In genomic region chr5:128537999-128538248, GRCh38 we compare ENCODE assay signal across 9 cellular contexts. TPM values are rescaled to one million over a fixed set of nuclear protein-coding genes. Genes with fewer than 3 reads are reported as not detected.
DNase-seq lines count a peak whose midpoint lies in the region; ATAC-seq and TF ChIP-seq lines count a peak whose summit lies in the region.
"Had no signal": no experiment of that assay in that cellular context is flagged by ENCODE, and none has a peak within 500 bp of the region (broad histone marks: within the 10 kb centered on the region; RNA-seq: fewer than 3 reads in every experiment).

Gene FBN2 (minus strand): TSS chr5:128538245. CDS start chr5:128537603, 642 bp downstream.

- no peaks in the 10 kb centered on the region for H3K9me2 ChIP-seq in Karpas-422 (replicated peaks; ENCODE audit: insufficient read depth, low read length)

- H3K4me1 ChIP-seq in ascending aorta = peaks cover 6% of the 10 kb centered on the region in 2 donors
- H3K4me1 ChIP-seq in iPS-15b (ENCODE audit: control insufficient read depth, insufficient read depth, low read length) = peaks cover 2% of the 10 kb centered on the region
- no peaks in the 10 kb centered on the region for H3K4me1 ChIP-seq in Karpas-422 (ENCODE audit: low read length)

- H3K4me3 ChIP-seq in ascending aorta (peak within 1 kb of the TSS; percentile 53 to 63), iPS-15b (ENCODE audit: low read depth, low read length) (peak within 1 kb of the TSS; percentile 60), skin epidermis (peak within 1 kb of the TSS; percentile 16 to 52 (median 34)), Karpas-422 (ENCODE audit: low read length) (no peak within 1 kb of the TSS)

- no peak within 1 kb of the TSS for H2AFZ ChIP-seq in Karpas-422 (ENCODE audit: low read length)

- TF ChIP-seq CTCF in ascending aorta (IDR thresholded peaks at IDR 0.05) = no peak

- no peaks in the 10 kb centered on the region for H4K20me1 ChIP-seq in Karpas-422 (ENCODE audit: insufficient read depth, low read depth, low read length)

- H3K27me3 ChIP-seq in ascending aorta (peaks cover 15% of the 10 kb centered on the region), iPS-15b (ENCODE audit: control insufficient read depth, insufficient read depth, low read length) (peaks cover 59% of the 10 kb centered on the region), Karpas-422 (ENCODE audit: low read length) (no peaks in the 10 kb centered on the region)

- ATAC-seq in GM19397 (IDR thresholded peaks at IDR 0.05; ENCODE audit: unreplicated experiment) (peak; percentile 9), GM19328 (IDR thresholded peaks at IDR 0.05; ENCODE audit: unreplicated experiment) (no peak)

- H3K9me3 ChIP-seq in ascending aorta (no peaks in the 10 kb centered on the region), iPS-15b (ENCODE audit: control insufficient read depth, insufficient read depth, low read length) (no peaks in the 10 kb centered on the region), Karpas-422 (ENCODE audit: low read length) (no peaks in the 10 kb centered on the region; the same call in 1 of the 2 replicates)

- H3K9ac ChIP-seq in iPS-15b (ENCODE audit: low read depth, low read length) (no peak within 1 kb of the TSS), Karpas-422 (ENCODE audit: low read length) (no peak within 1 kb of the TSS)

- intact Hi-C loops in ascending aorta (cut with DNase I) = no loop called here

- DNase-seq in ascending aorta (ENCODE audit: low spot score in 2 of 2) = no peak
- DNase-seq in DMS79 (lab: John Stamatoyannopoulos, UW) = no peak
- DNase-seq in COLO829 (ENCODE audit: low spot score) = no peak
- DNase-seq in Karpas-422 = no peak
- DNase-seq: T-helper 1 cell had no signal

- no peak within 1 kb of the TSS for H3K4me2 ChIP-seq in Karpas-422 (ENCODE audit: low read depth, low read length, poor library complexity, severe bottlenecking)

- H3K79me2 ChIP-seq in Karpas-422 (ENCODE audit: low read length) = no peaks in the 10 kb centered on the region

- no peaks in the 10 kb centered on the region for H3K36me3 ChIP-seq in ascending aorta
- no peaks in the 10 kb centered on the region for H3K36me3 ChIP-seq in iPS-15b (ENCODE audit: control insufficient read depth, insufficient read depth, low read length)
- H3K36me3 ChIP-seq in Karpas-422 (ENCODE audit: insufficient read depth, low read length) = no peaks in the 10 kb centered on the region

- no peak within 1 kb of the TSS for H3K27ac ChIP-seq in ascending aorta
- peak within 1 kb of the TSS in 5 of 21 experiments; percentile 9 to 60 (median 26) for H3K27ac ChIP-seq in skin epidermis
- H3K27ac ChIP-seq in Karpas-422 (ENCODE audit: low read length) = no peak within 1 kb of the TSS

RNA-seq across cellular contexts. Expression of gene FBN2, which starts in this region (rescaled TPM):
- total RNA-seq in ascending aorta = 0.11 TPM
- not detected in 2 replicates for total RNA-seq in Karpas-422 (2014; rRNA removed; shearing (Covaris generic); ENCODE audit: low replicate concordance)
